In the genomic region with DNA sequence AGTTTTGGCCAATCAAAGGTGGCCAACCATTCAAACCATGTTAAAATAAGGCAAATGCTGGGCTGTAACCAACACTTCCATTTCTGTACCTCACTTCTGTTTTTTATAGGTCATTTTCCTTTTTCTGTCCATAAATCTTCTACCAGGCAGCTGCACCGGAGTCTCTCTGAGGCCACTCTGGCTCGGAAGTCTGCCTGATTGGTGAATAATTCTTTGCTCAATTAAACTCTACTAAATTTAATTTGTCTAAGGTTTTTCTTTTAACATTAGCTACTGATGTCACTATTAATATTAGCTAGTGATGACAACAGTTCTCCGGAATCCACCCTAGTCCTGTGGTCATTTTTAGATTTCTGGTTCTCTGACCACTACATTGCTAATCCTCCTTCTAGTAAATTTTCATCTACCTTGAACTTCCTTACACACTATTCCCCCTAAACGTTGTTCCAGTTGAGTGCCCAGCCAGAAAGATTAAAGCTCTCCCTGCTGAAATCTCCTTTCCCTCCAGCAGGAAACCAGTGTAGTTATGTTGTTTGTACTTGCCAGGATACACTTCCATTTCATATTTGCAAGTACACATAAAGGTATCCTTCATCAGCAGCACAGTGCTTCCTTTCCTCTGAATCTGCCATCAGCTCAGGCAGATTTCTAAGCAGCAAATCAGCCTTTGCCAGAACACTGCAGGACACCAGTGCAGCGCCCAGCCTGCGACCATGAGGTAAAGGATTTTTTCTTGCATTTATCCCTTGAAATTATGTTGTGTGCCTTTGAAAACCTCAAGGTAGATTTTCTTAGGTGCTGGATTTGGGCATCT, we compare ENCODE assay signal across 9 cellular contexts. TPM values are rescaled to one million over a fixed set of nuclear protein-coding genes. Genes with fewer than 3 reads are reported as not detected.
DNase-seq lines count a peak whose midpoint lies in the region; ATAC-seq and TF ChIP-seq lines count a peak whose summit lies in the region.
"Had no signal": no experiment of that assay in that cellular context is flagged by ENCODE, and none has a peak within 500 bp of the region (broad histone marks: within the 10 kb centered on the region; RNA-seq: fewer than 3 reads in every experiment).

No MANE protein-coding gene starts in this region.

- 38 to 50% methylated on average over 6 of the region's 6 CpGs for WGBS in lung, 2 donors
- 50 to 56% methylated on average over 4 to 6 of the region's 6 CpGs for WGBS in transverse colon (ENCODE audit: low coverage in 1 of 2), 2 donors

- no peak for TF ChIP-seq POLR2A in transverse colon (IDR thresholded peaks at IDR 0.05)

- peak; percentile 63 for DNase-seq in DMS53 (lab: John Stamatoyannopoulos, UW)
- no peak for DNase-seq in DMS53 treated with DMSO at 0.1 percent for 48 hours (lab: John Stamatoyannopoulos, UW; ENCODE audit: unreplicated experiment)
- DNase-seq in cerebellar nuclear complex (lab: John Stamatoyannopoulos, UW) = peak; percentile 14 to 87
- DNase-seq in lung (ENCODE audit: low spot score) = no peak
- no peak for DNase-seq in transverse colon
- no peak for DNase-seq in COLO829 (ENCODE audit: low spot score)

- H3K4me1 ChIP-seq in lung (ENCODE audit: control insufficient read depth in 2 of 2, insufficient read depth in 2 of 2, low read length in 2 of 2) (peaks cover 2 to 22% of the 10 kb centered on the region in 2 donors), transverse colon (peaks cover 11 to 24% (median 13%) of the 10 kb centered on the region in 4 donors)

- H3K9me3 ChIP-seq in lung (ENCODE audit: control insufficient read depth in 2 of 2, insufficient read depth in 1 of 2, low read length in 1 of 2) (no peaks in the 10 kb centered on the region), transverse colon (no peaks in the 10 kb centered on the region)

- H3K4me3 ChIP-seq in lung (no peak overlapping the region), transverse colon (no peak overlapping the region)

- TF ChIP-seq EP300 in transverse colon (IDR thresholded peaks at IDR 0.05; ENCODE audit: low read depth) = no peak

- in situ Hi-C loops in transverse colon (cut with MboI; ENCODE audit: low pct_ligation_motif_present in 1 of 4, low pct_unique_long_range_greater_than_20kb in 1 of 4, low sequenced_read_pairs in 3 of 4) = no loop called here

- H3K36me3 ChIP-seq in lung (ENCODE audit: control insufficient read depth in 2 of 2, insufficient read depth in 2 of 2, low read length in 2 of 2) = no peaks in the 10 kb centered on the region
- H3K36me3 ChIP-seq in transverse colon = no peaks in the 10 kb centered on the region

- intact Hi-C loops in transverse colon (cut with DNase I; ENCODE audit: low total_unique reads) = no loop called here

- H3K27me3 ChIP-seq in lung (ENCODE audit: control insufficient read depth, insufficient read depth) (no peaks in the 10 kb centered on the region), transverse colon (no peaks in the 10 kb centered on the region)

- TF ChIP-seq CTCF in lung (IDR thresholded peaks at IDR 0.05; ENCODE audit: control extremely low read depth, extremely low read depth) (no peak), transverse colon (IDR thresholded peaks at IDR 0.05) (peak in 1 of 5 experiments; percentile 19)

- ATAC-seq in lung (ENCODE audit: insufficient read depth, low FRiP score) (no peak), HG02870 (IDR thresholded peaks at IDR 0.05; ENCODE audit: unreplicated experiment) (no peak), HG03439 (IDR thresholded peaks at IDR 0.05; ENCODE audit: unreplicated experiment) (no peak)

- H3K27ac ChIP-seq in lung (ENCODE audit: low read depth in 1 of 2, low read length in 1 of 2) = peak overlapping the region; percentile 78 to 79
- H3K27ac ChIP-seq in transverse colon = peak overlapping the region; percentile 67 to 87 (median 78)
- H3K27ac ChIP-seq: 22Rv1 had no signal

RNA-seq across cellular contexts. Expression of a gene that starts 18.5 kb away (rescaled TPM):
- 10 to 100 TPM; 12.1 to 16.0 TPM for total RNA-seq in lung
- 10 to 100 TPM in 1 of 2 donors, 1 to 10 TPM in 1; 8.1 to 17.8 TPM for polyA plus RNA-seq in lung
- 1 to 10 TPM in 2 of 4 donors, under 1 TPM in 2; 0.20 to 7.0 (median 2.3) TPM for total RNA-seq in transverse colon

RNA-seq across cellular contexts. Expression of a gene that starts 31.8 kb away (rescaled TPM):
- 100 to 1,000 TPM in 1 of 2 donors, 10 to 100 TPM in 1; 51.6 to 140 TPM for total RNA-seq in lung
- 10 to 100 TPM; 24.0 to 91.8 TPM for polyA plus RNA-seq in lung
- total RNA-seq in transverse colon = 10 to 100 TPM in 3 of 4 donors, 1 to 10 TPM in 1; 3.6 to 23.8 (median 12.1) TPM

RNA-seq across cellular contexts. Expression of a gene that starts 44.4 kb away (rescaled TPM):
- 10 to 100 TPM; 17.3 to 27.2 TPM for total RNA-seq in lung
- 10 to 100 TPM; 12.6 to 47.7 TPM for polyA plus RNA-seq in lung
- total RNA-seq in transverse colon = 1 to 10 TPM in 2 of 4 donors, under 1 TPM in 1, not detected in 1; 0.20 to 7.8 (median 5.1) TPM

Comparison
In these comparisons a context has a peak if more than half of its experiments do, and no peak if none do; other contexts are left out.
1. DNase-seq: peak in DMS53 (single experiment) and cerebellar nuclear complex (2 of 2); none in DMS53 treated with DMSO at 0.1 percent for 48 hours (single experiment), lung (single experiment), transverse colon (single experiment) and COLO829 (single experiment).